Comparison of ENCODE assay signal across 8 cellular contexts in genomic region chr10:61662794-61663259, GRCh38. TPM values are rescaled to one million over a fixed set of nuclear protein-coding genes. Genes with fewer than 3 reads are reported as not detected.
DNase-seq lines count a peak whose midpoint lies in the region; ATAC-seq and TF ChIP-seq lines count a peak whose summit lies in the region.

TSS of gene CABCOCO1 (plus strand) at chr10:61662929. CDS start at chr10:61662973, 44 bp downstream.

- TF ChIP-seq CTCF in AG04450 (IDR thresholded peaks at IDR 0.05; ENCODE audit: low read depth, low read length) (peak; percentile 28), cardiac fibroblast (IDR thresholded peaks at IDR 0.05; ENCODE audit: low read depth, low read length) (peak; percentile 20), sigmoid colon (IDR thresholded peaks at IDR 0.05) (no peak)

- H3K9me3 ChIP-seq in AG04450 (ENCODE audit: control insufficient read depth, insufficient read depth, low read length) (no peaks in the 10 kb centered on the region), sigmoid colon (no peaks in the 10 kb centered on the region)
- no peaks in the 10 kb centered on the region for H3K9me3 ChIP-seq in naive thymus-derived CD4-positive, alpha-beta T cell (ENCODE audit: control insufficient read depth in 2 of 3, low read length in 3 of 3)

- TF ChIP-seq POLR2A in sigmoid colon (IDR thresholded peaks at IDR 0.05), result no peak

- peak within 1 kb of the TSS in 1 of 10 donors; percentile 16 for H3K4me3 Mint-ChIP-seq in naive thymus-derived CD4-positive, alpha-beta T cell

- H3K27ac ChIP-seq in AG04450 (ENCODE audit: low read depth, low read length), result no peak within 1 kb of the TSS
- H3K27ac ChIP-seq in sigmoid colon, result peak within 1 kb of the TSS; percentile 61 to 82 (median 75)
- no peak within 1 kb of the TSS for H3K27ac ChIP-seq in naive thymus-derived CD4-positive, alpha-beta T cell (ENCODE audit: low read depth, low read length)

- no peak within 1 kb of the TSS for H3K27ac Mint-ChIP-seq in naive thymus-derived CD4-positive, alpha-beta T cell

- peaks cover 0 to 7% (median 3%) of the 10 kb centered on the region in 4 donors for H3K4me1 ChIP-seq in sigmoid colon
- no peaks in the 10 kb centered on the region for H3K4me1 ChIP-seq in naive thymus-derived CD4-positive, alpha-beta T cell (ENCODE audit: control insufficient read depth in 2 of 2, insufficient read depth in 2 of 2, low read length in 2 of 2)

- H3K27me3 Mint-ChIP-seq in naive thymus-derived CD4-positive, alpha-beta T cell, result peaks cover 40 to 64% (median 46%) of the 10 kb centered on the region in 5 donors

- H3K4me3 ChIP-seq in AG04450 (ENCODE audit: low read depth, low read length) (peak within 1 kb of the TSS; percentile 71), cardiac fibroblast (replicated peaks in 1 of 2; ENCODE audit: low read depth in 2 of 2, low read length in 2 of 2) (peak within 1 kb of the TSS; percentile 69 to 70), sigmoid colon (peak within 1 kb of the TSS; percentile 52 to 70 (median 64))
- no peak within 1 kb of the TSS for H3K4me3 ChIP-seq in naive thymus-derived CD4-positive, alpha-beta T cell (ENCODE audit: low read length)

- no peak for ATAC-seq in HG03196 (IDR thresholded peaks at IDR 0.05; ENCODE audit: unreplicated experiment)
- ATAC-seq in naive thymus-derived CD4-positive, alpha-beta T cell, result no peak

- H3K4me1 Mint-ChIP-seq in naive thymus-derived CD4-positive, alpha-beta T cell, result peaks cover 0 to 2% (median 0%) of the 10 kb centered on the region in 7 donors

- no peaks in the 10 kb centered on the region for H3K36me3 ChIP-seq in sigmoid colon
- no peaks in the 10 kb centered on the region for H3K36me3 ChIP-seq in naive thymus-derived CD4-positive, alpha-beta T cell (ENCODE audit: control insufficient read depth in 2 of 3, insufficient read depth in 3 of 3, low read length in 3 of 3)

- CTCF ChIA-PET in AG04450 (lab: Charles Lee), result no interaction called here
- CTCF ChIA-PET in naive thymus-derived CD4-positive, alpha-beta T cell (lab: Charles Lee), result no interaction called here

- H3K27me3 ChIP-seq in AG04450 (ENCODE audit: control insufficient read depth, insufficient read depth, low read length) (no peaks in the 10 kb centered on the region), sigmoid colon (no peaks in the 10 kb centered on the region)
- H3K27me3 ChIP-seq in naive thymus-derived CD4-positive, alpha-beta T cell (ENCODE audit: control insufficient read depth in 2 of 2, insufficient read depth in 2 of 2, low read length in 2 of 2), result peaks cover 0 to 13% of the 10 kb centered on the region in 2 donors

- H3K9me3 Mint-ChIP-seq in naive thymus-derived CD4-positive, alpha-beta T cell, result no peaks in the 10 kb centered on the region

- intact Hi-C loops in sigmoid colon (cut with DNase I), result loop anchor here (10.0 kb wide), 1 partner anchor 392 kb away; no protein-coding TSS in a partner anchor
- intact Hi-C loops in naive thymus-derived CD4-positive, alpha-beta T cell (cut with micrococcal nuclease), result no loop called here

- no peaks in the 10 kb centered on the region for H3K36me3 Mint-ChIP-seq in naive thymus-derived CD4-positive, alpha-beta T cell

- POLR2A ChIA-PET in AG04450 (lab: Yijun Ruan, JAX), result no interaction called here
- POLR2A ChIA-PET in naive thymus-derived CD4-positive, alpha-beta T cell (lab: Charles Lee), result no interaction called here

- DNase-seq in AG04450 (ENCODE audit: low read depth, low spot score), result no peak
- peak; percentile 57 for DNase-seq in NCI-H1092 treated with DMSO at 0.1 percent for 48 hours (lab: John Stamatoyannopoulos, UW)
- DNase-seq in cardiac fibroblast (ENCODE audit: low read depth in 2 of 2), result peak; percentile 63 to 65
- DNase-seq in iPS-NIHi7 (ENCODE audit: extremely low spot score), result peak; percentile 88
- DNase-seq in sigmoid colon, result peak; percentile 83
- DNase-seq in stimulated activated naive CD4-positive, alpha-beta T cell (lab: John Stamatoyannopoulos, UW), result no peak
- no peak for DNase-seq in naive thymus-derived CD4-positive, alpha-beta T cell

- 2 to 6% methylated on average over 51 of the region's 51 CpGs for WGBS in sigmoid colon, 2 donors

- TF ChIP-seq EP300 in sigmoid colon (IDR thresholded peaks at IDR 0.05), result no peak

RNA-seq across cellular contexts. Expression of gene CABCOCO1, which starts in this region (rescaled TPM):
- polyA plus RNA-seq in AG04450 (2011; rRNA removed) (0.83 and 1.1 TPM in 2 replicates), sigmoid colon (under 1 TPM in 1 of 3 donors, not detected in 2; 0.10 TPM)
- 1.5 and 1.6 TPM in 2 replicates for polyA minus RNA-seq in AG04450 (2011; rRNA and poly(A)+ RNA removed)
- 1 to 10 TPM in 2 of 4 donors, under 1 TPM in 2; 0.36 to 3.1 (median 1.2) TPM for total RNA-seq in sigmoid colon
- total RNA-seq in naive thymus-derived CD4-positive, alpha-beta T cell, result not detected
- polyA plus RNA-seq in naive thymus-derived CD4-positive, alpha-beta T cell, result not detected

Comparison
In these comparisons a context has a peak if more than half of its experiments do, and no peak if none do; other contexts are left out.
1. DNase-seq: peak in NCI-H1092 treated with DMSO at 0.1 percent for 48 hours (single experiment), cardiac fibroblast (2 of 2), iPS-NIHi7 (single experiment) and sigmoid colon (single experiment); none in AG04450 (single experiment), stimulated activated naive CD4-positive, alpha-beta T cell (0 of 6) and naive thymus-derived CD4-positive, alpha-beta T cell (0 of 9).
2. H3K27ac ChIP-seq: peak in sigmoid colon (4 of 4); none in AG04450 (single experiment) and naive thymus-derived CD4-positive, alpha-beta T cell (single experiment).
3. CTCF ChIP-seq: peak in AG04450 (single experiment) and cardiac fibroblast (single experiment); none in sigmoid colon (0 of 4).